Comparison of ENCODE assay signal across 21 cellular contexts in the genomic region with DNA sequence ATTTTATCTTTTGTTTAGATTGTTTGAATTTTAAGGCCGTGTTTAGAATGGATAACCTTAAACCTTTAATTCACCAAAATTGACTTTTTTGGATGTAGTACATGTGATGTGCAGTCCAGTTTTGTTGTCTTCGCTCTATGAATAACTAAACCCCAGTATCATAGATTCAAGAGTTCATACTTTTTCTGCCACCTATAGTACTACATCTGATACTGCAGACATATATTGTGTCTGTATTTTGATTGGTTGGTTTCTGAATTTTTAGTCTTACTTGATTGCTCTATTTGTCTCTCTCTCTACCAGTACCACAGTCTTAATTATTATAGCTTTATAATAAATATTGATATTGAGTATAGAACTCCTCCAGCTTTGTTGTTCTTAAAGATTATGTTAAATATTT. TPM values are rescaled to one million over a fixed set of nuclear protein-coding genes. Genes with fewer than 3 reads are reported as not detected.
A peak's percentile ranks its signal among the peaks of the same experiment; 100 is the strongest.
DNase-seq lines count a peak whose midpoint lies in the region; ATAC-seq and TF ChIP-seq lines count a peak whose summit lies in the region.
"Had no signal": no experiment of that assay in that cellular context is flagged by ENCODE, and none has a peak within 500 bp of the region (broad histone marks: within the 10 kb centered on the region; RNA-seq: fewer than 3 reads in every experiment).

No MANE protein-coding gene starts in this region.

- DNase-seq in DMS 273 (lab: John Stamatoyannopoulos, UW; ENCODE audit: unreplicated experiment), result peak; percentile 15
- no peak for DNase-seq in DMS 273 treated with DMSO at 0.1 percent for 48 hours (lab: John Stamatoyannopoulos, UW)
- peak; percentile 4 for DNase-seq in RWPE1 (ENCODE audit: low spot score)
- no peak for DNase-seq in neural crest cell (ENCODE audit: low read depth, low spot score)
- DNase-seq in GM10248 (ENCODE audit: extremely low spot score), result no peak
- DNase-seq: activated CD4-positive, alpha-beta T cell treated with anti-CD3 and anti-CD28 coated beads, Interleukin-2, amount 50 U/mL, for 4 hours; activated naive CD4-positive, alpha-beta T cell treated with anti-CD3 and anti-CD28 coated beads for 36 hours; aorta; central memory CD4-positive, alpha-beta T cell; head of caudate nucleus; left ventricle myocardium superior; mucosa of descending colon; NCI-H2227 treated with DMSO at 0.1 percent for 48 hours; retina; RPMI8226; spleen had no signal

- ATAC-seq in HG03354 (IDR thresholded peaks at IDR 0.05; ENCODE audit: poor library complexity, severe bottlenecking, unreplicated experiment), result peak; percentile 52
- ATAC-seq in GM21367 (IDR thresholded peaks at IDR 0.05; ENCODE audit: unreplicated experiment), result no peak
- no peak for ATAC-seq in HG02840 (IDR thresholded peaks at IDR 0.05; ENCODE audit: low FRiP score, unreplicated experiment)
- ATAC-seq: left ventricle myocardium superior, mucosa of descending colon had no signal

- H3K4me3 Mint-ChIP-seq in neural crest cell, result no peak overlapping the region
- H3K4me3 Mint-ChIP-seq: activated naive CD4-positive, alpha-beta T cell treated with anti-CD3 and anti-CD28 coated beads for 36 hours had no signal

- TF ChIP-seq CTCF in RWPE1 (conservative IDR thresholded peaks at IDR 0.05; ENCODE audit: low read depth), result no peak
- TF ChIP-seq CTCF in neural crest cell (conservative IDR thresholded peaks at IDR 0.05), result peak; percentile 41
- no peak for TF ChIP-seq CTCF in GM10248 (IDR thresholded peaks at IDR 0.05; ENCODE audit: control extremely low read depth, extremely low read depth, low read depth, missing control alignments)

- POLR2A ChIA-PET in RWPE1 (lab: Yijun Ruan, JAX; ENCODE audit: low non-redundant PET), result no interaction called here
- POLR2A ChIA-PET in GM10248 (lab: Yijun Ruan, JAX), result no interaction called here

- H3K4me1 Mint-ChIP-seq in neural crest cell, result no peaks in the 10 kb centered on the region

- no peaks in the 10 kb centered on the region for H3K27me3 Mint-ChIP-seq in neural crest cell (ENCODE audit: low read depth)

- CTCF ChIA-PET in RWPE1 (lab: Yijun Ruan, JAX), result no interaction called here
- CTCF ChIA-PET in GM10248 (lab: Yijun Ruan, JAX), result interaction anchor here (1.0 to 2.0 kb wide), 4 partner anchors 8 to 20 kb away, joined by 3 to 4 read pairs (median 4); no protein-coding TSS in a partner anchor

- H3K27ac Mint-ChIP-seq in neural crest cell (ENCODE audit: unreplicated experiment), result no peak overlapping the region
- H3K27ac Mint-ChIP-seq: activated naive CD4-positive, alpha-beta T cell treated with anti-CD3 and anti-CD28 coated beads for 36 hours had no signal

- no peaks in the 10 kb centered on the region for H3K9me3 Mint-ChIP-seq in neural crest cell
- H3K9me3 Mint-ChIP-seq: activated naive CD4-positive, alpha-beta T cell treated with anti-CD3 and anti-CD28 coated beads for 36 hours had no signal

- no peak overlapping the region for H3K27ac ChIP-seq in RWPE1
- H3K27ac ChIP-seq: 22Rv1, spleen, VCaP had no signal

- H3K36me3 Mint-ChIP-seq in neural crest cell (ENCODE audit: low read depth), result peaks cover 9% of the 10 kb centered on the region

RNA-seq across cellular contexts. Expression of gene PPIP5K2, which starts 58.1 kb away (rescaled TPM):
- 71.8 and 72.9 TPM in 2 replicates for total RNA-seq in neural crest cell

RNA-seq across cellular contexts. Expression of gene GIN1, which starts 58.2 kb away (rescaled TPM):
- 8.0 and 9.8 TPM in 2 replicates for total RNA-seq in neural crest cell

Comparison
In these comparisons a context has a peak if more than half of its experiments do, and no peak if none do; other contexts are left out.
1. DNase-seq: peak in DMS 273 (single experiment) and RWPE1 (single experiment); none in DMS 273 treated with DMSO at 0.1 percent for 48 hours (single experiment), neural crest cell (single experiment) and GM10248 (single experiment).